1 cellular context compared by ENCODE assay signal in the genomic region with DNA sequence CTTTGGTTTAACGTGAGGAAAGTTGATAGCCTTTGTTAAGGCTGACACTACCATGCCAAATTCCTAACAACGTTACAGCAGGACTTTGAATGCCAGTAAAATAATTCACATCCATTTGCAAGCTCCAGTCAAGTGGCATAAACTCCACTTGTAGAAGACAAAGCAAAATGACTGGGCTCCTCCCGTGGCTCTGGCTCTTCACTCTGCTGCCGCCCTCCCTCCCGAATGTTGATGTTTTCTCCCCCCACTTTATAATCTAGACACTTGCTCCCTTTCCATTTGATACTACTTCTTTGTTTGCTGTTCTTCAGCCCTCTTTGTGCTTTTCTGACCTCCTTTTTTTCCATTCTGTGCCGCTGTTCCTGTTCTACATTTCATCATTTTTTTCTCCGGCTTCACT.
A peak's percentile ranks its signal among the peaks of the same experiment; 100 is the strongest.
TF ChIP-seq lines count a peak whose summit lies in the region.

No MANE protein-coding gene starts in this region.

TF ChIP-seq in GM12878, 131 proteins besides CTCF, POLR2A, EP300 and RAD21:
- TF ChIP-seq MEF2A (IDR thresholded peaks at IDR 0.05; ENCODE audit: insufficient read depth, low read depth, low read length) (no peak), BHLHE40 (IDR thresholded peaks at IDR 0.05; ENCODE audit: borderline replicate concordance in 1 of 2, low read depth in 2 of 2, low read length in 1 of 2) (no peak), IKZF2 (IDR thresholded peaks at IDR 0.05) (no peak), CBFB (IDR thresholded peaks at IDR 0.05; ENCODE audit: low read depth) (no peak), MXI1 (IDR thresholded peaks at IDR 0.05; ENCODE audit: low read depth, low read length) (no peak), HDGF (IDR thresholded peaks at IDR 0.05) (peak; percentile 51; the same call in 1 of the 2 replicates)
- TF ChIP-seq, protein P1, sequence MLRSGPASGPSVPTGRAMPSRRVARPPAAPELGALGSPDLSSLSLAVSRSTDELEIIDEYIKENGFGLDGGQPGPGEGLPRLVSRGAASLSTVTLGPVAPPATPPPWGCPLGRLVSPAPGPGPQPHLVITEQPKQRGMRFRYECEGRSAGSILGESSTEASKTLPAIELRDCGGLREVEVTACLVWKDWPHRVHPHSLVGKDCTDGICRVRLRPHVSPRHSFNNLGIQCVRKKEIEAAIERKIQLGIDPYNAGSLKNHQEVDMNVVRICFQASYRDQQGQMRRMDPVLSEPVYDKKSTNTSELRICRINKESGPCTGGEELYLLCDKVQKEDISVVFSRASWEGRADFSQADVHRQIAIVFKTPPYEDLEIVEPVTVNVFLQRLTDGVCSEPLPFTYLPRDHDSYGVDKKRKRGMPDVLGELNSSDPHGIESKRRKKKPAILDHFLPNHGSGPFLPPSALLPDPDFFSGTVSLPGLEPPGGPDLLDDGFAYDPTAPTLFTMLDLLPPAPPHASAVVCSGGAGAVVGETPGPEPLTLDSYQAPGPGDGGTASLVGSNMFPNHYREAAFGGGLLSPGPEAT (IDR thresholded peaks at IDR 0.05; ENCODE audit: low read depth) = no peak
- TF ChIP-seq, protein P2, sequence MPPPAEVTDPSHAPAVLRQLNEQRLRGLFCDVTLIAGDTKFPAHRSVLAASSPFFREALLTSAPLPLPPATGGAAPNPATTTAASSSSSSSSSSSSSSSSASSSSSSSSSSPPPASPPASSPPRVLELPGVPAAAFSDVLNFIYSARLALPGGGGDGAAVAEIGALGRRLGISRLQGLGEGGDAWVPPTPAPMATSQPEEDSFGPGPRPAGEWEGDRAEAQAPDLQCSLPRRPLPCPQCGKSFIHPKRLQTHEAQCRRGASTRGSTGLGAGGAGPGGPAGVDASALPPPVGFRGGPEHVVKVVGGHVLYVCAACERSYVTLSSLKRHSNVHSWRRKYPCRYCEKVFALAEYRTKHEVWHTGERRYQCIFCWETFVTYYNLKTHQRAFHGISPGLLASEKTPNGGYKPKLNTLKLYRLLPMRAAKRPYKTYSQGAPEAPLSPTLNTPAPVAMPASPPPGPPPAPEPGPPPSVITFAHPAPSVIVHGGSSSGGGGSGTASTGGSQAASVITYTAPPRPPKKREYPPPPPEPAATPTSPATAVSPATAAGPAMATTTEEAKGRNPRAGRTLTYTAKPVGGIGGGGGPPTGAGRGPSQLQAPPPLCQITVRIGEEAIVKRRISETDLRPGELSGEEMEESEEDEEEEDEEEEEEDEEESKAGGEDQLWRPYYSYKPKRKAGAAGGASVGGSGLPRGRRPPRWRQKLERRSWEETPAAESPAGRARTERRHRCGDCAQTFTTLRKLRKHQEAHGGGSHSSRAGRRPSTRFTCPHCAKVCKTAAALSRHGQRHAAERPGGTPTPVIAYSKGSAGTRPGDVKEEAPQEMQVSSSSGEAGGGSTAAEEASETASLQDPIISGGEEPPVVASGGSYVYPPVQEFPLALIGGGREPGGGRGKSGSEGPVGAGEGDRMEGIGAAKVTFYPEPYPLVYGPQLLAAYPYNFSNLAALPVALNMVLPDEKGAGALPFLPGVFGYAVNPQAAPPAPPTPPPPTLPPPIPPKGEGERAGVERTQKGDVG (CRISPR knock-in tag; IDR thresholded peaks at IDR 0.05) = no peak
- TF ChIP-seq, protein P3, sequence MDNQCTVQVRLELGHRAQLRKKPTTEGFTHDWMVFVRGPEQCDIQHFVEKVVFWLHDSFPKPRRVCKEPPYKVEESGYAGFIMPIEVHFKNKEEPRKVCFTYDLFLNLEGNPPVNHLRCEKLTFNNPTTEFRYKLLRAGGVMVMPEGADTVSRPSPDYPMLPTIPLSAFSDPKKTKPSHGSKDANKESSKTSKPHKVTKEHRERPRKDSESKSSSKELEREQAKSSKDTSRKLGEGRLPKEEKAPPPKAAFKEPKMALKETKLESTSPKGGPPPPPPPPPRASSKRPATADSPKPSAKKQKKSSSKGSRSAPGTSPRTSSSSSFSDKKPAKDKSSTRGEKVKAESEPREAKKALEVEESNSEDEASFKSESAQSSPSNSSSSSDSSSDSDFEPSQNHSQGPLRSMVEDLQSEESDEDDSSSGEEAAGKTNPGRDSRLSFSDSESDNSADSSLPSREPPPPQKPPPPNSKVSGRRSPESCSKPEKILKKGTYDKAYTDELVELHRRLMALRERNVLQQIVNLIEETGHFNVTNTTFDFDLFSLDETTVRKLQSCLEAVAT (IDR thresholded peaks at IDR 0.05) = peak; percentile 88
